ENCODE assay signal across 9 cellular contexts in the genomic region with DNA sequence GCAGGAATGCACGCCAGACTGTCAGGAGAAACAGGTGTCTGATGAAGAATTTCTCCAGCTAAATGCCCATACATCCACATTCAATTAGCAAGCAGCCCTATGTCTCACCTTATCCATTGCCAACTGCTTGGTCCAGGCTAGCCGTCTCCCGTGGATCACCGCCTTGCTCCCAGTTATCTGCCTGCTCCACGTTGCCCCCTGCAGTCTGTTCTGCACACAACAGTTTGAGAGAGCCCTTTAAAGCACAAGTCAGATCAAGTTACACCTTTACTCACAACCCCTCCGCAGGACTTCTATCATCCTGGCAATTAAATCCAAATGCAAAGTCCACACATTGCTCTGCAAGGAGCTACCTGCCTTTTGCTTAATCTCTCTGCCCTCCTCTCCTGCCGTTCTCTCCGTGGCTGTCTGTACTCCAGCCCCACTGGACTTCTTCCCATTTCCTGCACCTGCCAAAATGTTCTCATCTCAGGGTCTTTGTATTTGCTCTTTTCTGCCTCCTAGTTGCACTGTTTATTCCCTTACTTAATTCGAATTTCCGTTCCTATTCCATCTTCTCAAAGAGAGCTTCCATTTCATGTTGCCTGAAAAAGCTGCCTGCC.
DNase-seq lines count a peak whose midpoint lies in the region; ATAC-seq and TF ChIP-seq lines count a peak whose summit lies in the region.
"Had no signal": no experiment of that assay in that cellular context is flagged by ENCODE, and none has a peak within 500 bp of the region (broad histone marks: within the 10 kb centered on the region; RNA-seq: fewer than 3 reads in every experiment).

No MANE protein-coding gene starts in this region.

- no peak overlapping the region for H3K9ac ChIP-seq in endodermal cell (ENCODE audit: extremely low read depth, low read length, poor library complexity, severe bottlenecking)

- no peak overlapping the region for H3K27ac ChIP-seq in endodermal cell (ENCODE audit: low read depth, low read length)

- no peaks in the 10 kb centered on the region for H3K36me3 ChIP-seq in endodermal cell (ENCODE audit: control insufficient read depth, insufficient read depth, low read length)

- H3K4me1 Mint-ChIP-seq in endodermal cell: peaks cover 3% of the 10 kb centered on the region

- no peak overlapping the region for H3K27ac Mint-ChIP-seq in endodermal cell
- H3K27ac Mint-ChIP-seq: activated naive CD4-positive, alpha-beta T cell treated with anti-CD3 and anti-CD28 coated beads, Interleukin-2, amount 50 U/mL, for 72 hours had no signal

- WGBS in endodermal cell (ENCODE audit: insufficient coverage in 1 of 2, insufficient read length in 1 of 2), 2 experiments: 27% methylated on average over 10 of the region's 10 CpGs

- DNase-seq in Right ventricle myocardium inferior (ENCODE audit: missing footprints): no peak
- DNase-seq in cardiac septum (ENCODE audit: low spot score): no peak
- peak; percentile 61 for DNase-seq in NCI-H82 treated with DMSO at 0.1 percent for 48 hours (lab: John Stamatoyannopoulos, UW; ENCODE audit: unreplicated experiment)
- DNase-seq in endodermal cell: peak; percentile 95
- DNase-seq in nucleus accumbens (lab: John Stamatoyannopoulos, UW): peak in 43 of 56 donors; percentile 1 to 65 (median 15)
- no peak for DNase-seq in AML-193 (lab: John Stamatoyannopoulos, UW)
- DNase-seq in dermis blood vessel endothelial cell: no peak

- H3K4me3 ChIP-seq in endodermal cell (ENCODE audit: low read length): no peak overlapping the region

- no peaks in the 10 kb centered on the region for H3K4me1 ChIP-seq in endodermal cell (ENCODE audit: control insufficient read depth, insufficient read depth, low read length)

- H3K27me3 ChIP-seq in endodermal cell (ENCODE audit: control insufficient read depth, insufficient read depth, low read length, poor library complexity, severe bottlenecking): peaks cover 5% of the 10 kb centered on the region

- no peaks in the 10 kb centered on the region for H3K36me3 Mint-ChIP-seq in endodermal cell (ENCODE audit: low read depth)

- H3K9me3 ChIP-seq in endodermal cell (ENCODE audit: control insufficient read depth, low read length): no peaks in the 10 kb centered on the region

- no peaks in the 10 kb centered on the region for H3K9me3 Mint-ChIP-seq in endodermal cell

- TF ChIP-seq CTCF in endodermal cell (conservative IDR thresholded peaks at IDR 0.05): peak; percentile 87

- ATAC-seq in Right ventricle myocardium inferior: peak; percentile 79
- no peak for ATAC-seq in GM18498 (IDR thresholded peaks at IDR 0.05; ENCODE audit: unreplicated experiment)
- ATAC-seq: activated naive CD4-positive, alpha-beta T cell treated with anti-CD3 and anti-CD28 coated beads, Interleukin-2, amount 50 U/mL, for 72 hours had no signal

- intact Hi-C loops in Right ventricle myocardium inferior (cut with DNase I) (loop anchor here (2.0 to 5.0 kb wide), 3 partner anchors 181 to 803 kb away; no protein-coding TSS in a partner anchor), cardiac septum (cut with DNase I) (loop anchor here (5.0 to 10.0 kb wide), 2 partner anchors 178 to 351 kb away; no protein-coding TSS in a partner anchor)

- no peak overlapping the region for H3K4me3 Mint-ChIP-seq in endodermal cell

- H3K27me3 Mint-ChIP-seq in endodermal cell (ENCODE audit: insufficient read depth): peaks cover 30% of the 10 kb centered on the region

Comparison
In these comparisons a context has a peak if more than half of its experiments do, and no peak if none do; other contexts are left out.
1. DNase-seq: peak in NCI-H82 treated with DMSO at 0.1 percent for 48 hours (single experiment), endodermal cell (single experiment) and nucleus accumbens (43 of 56); none in Right ventricle myocardium inferior (single experiment), cardiac septum (single experiment), AML-193 (0 of 2) and dermis blood vessel endothelial cell (single experiment).